15 cellular contexts compared by ENCODE assay signal in genomic region chrX:154072192-154072591, GRCh38. TPM values are rescaled to one million over a fixed set of nuclear protein-coding genes. Genes with fewer than 3 reads are reported as not detected.
A peak's percentile ranks its signal among the peaks of the same experiment; 100 is the strongest.
DNase-seq lines count a peak whose midpoint lies in the region; ATAC-seq, FAIRE-seq and TF ChIP-seq lines count a peak whose summit lies in the region.
"Had no signal": no experiment of that assay in that cellular context is flagged by ENCODE, and none has a peak within 500 bp of the region (broad histone marks: within the 10 kb centered on the region; RNA-seq: fewer than 3 reads in every experiment).

No MANE protein-coding gene starts in this region.

- TF ChIP-seq POLR2A in body of pancreas (IDR thresholded peaks at IDR 0.05): no peak

- H3K4me1 Mint-ChIP-seq in natural killer cell (peaks cover 48 to 50% of the 10 kb centered on the region in 2 donors), astrocyte (ENCODE audit: low read depth, unreplicated experiment) (peaks cover 9% of the 10 kb centered on the region), memory B cell (peaks cover 24% of the 10 kb centered on the region)
- peaks cover 21 to 48% of the 10 kb centered on the region in 2 donors for H3K4me1 Mint-ChIP-seq in natural killer cell treated with Interleukin-12 subunit alpha and Interleukin-12 subunit beta and Interleukin-15 and Interleukin-18, amount 100 ng/mL, for 72 hours (ENCODE audit: low read depth in 2 of 2)

- H3K27ac Mint-ChIP-seq in natural killer cell: peak overlapping the region; percentile 56 to 64
- H3K27ac Mint-ChIP-seq in natural killer cell treated with Interleukin-12 subunit alpha and Interleukin-12 subunit beta and Interleukin-15 and Interleukin-18, amount 100 ng/mL, for 72 hours: no peak overlapping the region
- H3K27ac Mint-ChIP-seq in astrocyte (ENCODE audit: unreplicated experiment): no peak overlapping the region
- peak overlapping the region; percentile 55 for H3K27ac Mint-ChIP-seq in memory B cell
- H3K27ac Mint-ChIP-seq: B cell had no signal

- H3K4me3 Mint-ChIP-seq in natural killer cell: no peak overlapping the region
- no peak overlapping the region for H3K4me3 Mint-ChIP-seq in natural killer cell treated with Interleukin-12 subunit alpha and Interleukin-12 subunit beta and Interleukin-15 and Interleukin-18, amount 100 ng/mL, for 72 hours
- H3K4me3 Mint-ChIP-seq in astrocyte (ENCODE audit: unreplicated experiment): no peak overlapping the region
- no peak overlapping the region for H3K4me3 Mint-ChIP-seq in memory B cell
- H3K4me3 Mint-ChIP-seq: B cell had no signal

- ATAC-seq in natural killer cell: peak in 2 of 3 donors; percentile 40 to 51
- ATAC-seq in natural killer cell treated with Interleukin-12 subunit alpha and Interleukin-12 subunit beta and Interleukin-15 and Interleukin-18, amount 100 ng/mL, for 72 hours: no peak
- no peak for ATAC-seq in memory B cell (ENCODE audit: low read depth)
- no peak for ATAC-seq in body of pancreas

- peaks cover 86% of the 10 kb centered on the region for H3K79me2 ChIP-seq in astrocyte (ENCODE audit: insufficient read depth, low read length)

- H3K27me3 ChIP-seq in astrocyte (ENCODE audit: insufficient read depth, low read length) (no peaks in the 10 kb centered on the region), body of pancreas (no peaks in the 10 kb centered on the region)

- H3K27ac ChIP-seq in astrocyte (ENCODE audit: low read depth, low read length) (no peak overlapping the region), body of pancreas (no peak overlapping the region)

- H3K9ac ChIP-seq in astrocyte (ENCODE audit: low read length): no peak overlapping the region

- no peak overlapping the region for H3K4me2 ChIP-seq in astrocyte (ENCODE audit: low read length)

- H3K4me1 ChIP-seq in astrocyte (ENCODE audit: insufficient read depth, low read length) (peaks cover 12% of the 10 kb centered on the region), body of pancreas (peaks cover 15% of the 10 kb centered on the region)

- H3K36me3 Mint-ChIP-seq in natural killer cell (no peaks in the 10 kb centered on the region), astrocyte (ENCODE audit: low read depth, unreplicated experiment) (no peaks in the 10 kb centered on the region), memory B cell (peaks cover 8% of the 10 kb centered on the region)
- H3K36me3 Mint-ChIP-seq in natural killer cell treated with Interleukin-12 subunit alpha and Interleukin-12 subunit beta and Interleukin-15 and Interleukin-18, amount 100 ng/mL, for 72 hours: no peaks in the 10 kb centered on the region

- intact Hi-C loops in natural killer cell (cut with micrococcal nuclease) (no loop called here), body of pancreas (cut with DNase I) (no loop called here), cardiac septum (cut with DNase I) (no loop called here)

- 60% methylated on average over 1 of the region's 1 CpG; no CpG with 5 or more reads in 1 of the 2 donors for WGBS in body of pancreas, 2 donors

- H2AFZ ChIP-seq in astrocyte (ENCODE audit: low read depth, low read length): no peak overlapping the region

- no peaks in the 10 kb centered on the region for H3K36me3 ChIP-seq in astrocyte (ENCODE audit: insufficient read depth, low read length)
- no peaks in the 10 kb centered on the region for H3K36me3 ChIP-seq in body of pancreas (replicated peaks in 1 of 2; ENCODE audit: insufficient read depth in 1 of 2, low read depth in 2 of 2)

- H3K27me3 Mint-ChIP-seq in natural killer cell (ENCODE audit: low read depth in 2 of 2): no peaks in the 10 kb centered on the region
- peaks cover 0 to 6% of the 10 kb centered on the region in 2 donors for H3K27me3 Mint-ChIP-seq in natural killer cell treated with Interleukin-12 subunit alpha and Interleukin-12 subunit beta and Interleukin-15 and Interleukin-18, amount 100 ng/mL, for 72 hours
- H3K27me3 Mint-ChIP-seq in astrocyte (ENCODE audit: low read depth, unreplicated experiment): no peaks in the 10 kb centered on the region
- H3K27me3 Mint-ChIP-seq in memory B cell: no peaks in the 10 kb centered on the region
- H3K27me3 Mint-ChIP-seq: B cell had no signal

- DNase-seq in natural killer cell (no peak), astrocyte (ENCODE audit: low read depth) (no peak), memory B cell (ENCODE audit: low spot score in 2 of 2) (no peak), body of pancreas (no peak), cardiac septum (ENCODE audit: low spot score) (no peak), OCI-M1 (lab: John Stamatoyannopoulos, UW) (no peak)
- no peak for DNase-seq in natural killer cell treated with Interleukin-12 subunit alpha and Interleukin-12 subunit beta and Interleukin-15 and Interleukin-18, amount 100 ng/mL, for 72 hours (ENCODE audit: low spot score)
- DNase-seq: C1 segment of cervical spinal cord, DMS53, GF-D8 had no signal

- peaks cover 61% of the 10 kb centered on the region for H4K20me1 ChIP-seq in astrocyte (ENCODE audit: insufficient read depth, low read length)

- H3K9me3 ChIP-seq in astrocyte (ENCODE audit: insufficient read depth, low read depth, low read length): no peaks in the 10 kb centered on the region
- H3K9me3 ChIP-seq in body of pancreas: no peaks in the 10 kb centered on the region
- H3K9me3 ChIP-seq: HAP-1 had no signal

- no peak overlapping the region for H3K4me3 ChIP-seq in astrocyte (ENCODE audit: insufficient read depth, low read depth, low read length)
- H3K4me3 ChIP-seq in body of pancreas: no peak overlapping the region
- H3K4me3 ChIP-seq: HAP-1 had no signal

- H3K9me3 Mint-ChIP-seq in natural killer cell: no peaks in the 10 kb centered on the region
- no peaks in the 10 kb centered on the region for H3K9me3 Mint-ChIP-seq in natural killer cell treated with Interleukin-12 subunit alpha and Interleukin-12 subunit beta and Interleukin-15 and Interleukin-18, amount 100 ng/mL, for 72 hours
- H3K9me3 Mint-ChIP-seq in astrocyte (ENCODE audit: unreplicated experiment): no peaks in the 10 kb centered on the region
- H3K9me3 Mint-ChIP-seq in memory B cell: no peaks in the 10 kb centered on the region

- peak; percentile 47 for FAIRE-seq in astrocyte (lab: Jason Lieb, UNC)
- FAIRE-seq: A204.1, H1, HTR-8/SVneo had no signal

- TF ChIP-seq CTCF in natural killer cell (IDR thresholded peaks at IDR 0.05): no peak
- no peak for TF ChIP-seq CTCF in astrocyte (IDR thresholded peaks at IDR 0.05; ENCODE audit: insufficient read depth, low read depth, low read length)
- no peak for TF ChIP-seq CTCF in body of pancreas (IDR thresholded peaks at IDR 0.05)

RNA-seq across cellular contexts. Expression of gene MECP2, which starts 25.3 kb away (rescaled TPM):
- total RNA-seq in natural killer cell (100 to 1,000 TPM; 177 to 198 (median 182) TPM), astrocyte (29.2 and 36.2 TPM in 2 replicates), body of pancreas (10 to 100 TPM; 27.8 to 36.3 TPM), cardiac septum (37.6 TPM)
- 100 to 1,000 TPM in 1 of 2 donors, 10 to 100 TPM in 1; 65.5 to 103 TPM for total RNA-seq in natural killer cell treated with Interleukin-12 subunit alpha and Interleukin-12 subunit beta and Interleukin-15 and Interleukin-18, amount 100 ng/mL, for 72 hours

RNA-seq across cellular contexts. Expression of gene IRAK1, which starts 52.5 kb away (rescaled TPM):
- 100 to 1,000 TPM in 2 of 3 donors, 10 to 100 TPM in 1; 87.5 to 114 (median 107) TPM for total RNA-seq in natural killer cell
- total RNA-seq in natural killer cell treated with Interleukin-12 subunit alpha and Interleukin-12 subunit beta and Interleukin-15 and Interleukin-18, amount 100 ng/mL, for 72 hours: 100 to 1,000 TPM; 136 to 258 TPM
- total RNA-seq in astrocyte: 67.6 and 69.6 TPM in 2 replicates
- total RNA-seq in body of pancreas: 100 to 1,000 TPM in 1 of 2 donors, 10 to 100 TPM in 1; 51.6 to 105 TPM
- total RNA-seq in cardiac septum: 30.6 TPM

Comparison
In these comparisons a context has a peak if more than half of its experiments do, and no peak if none do; other contexts are left out.
1. ATAC-seq: peak in natural killer cell (2 of 3); none in natural killer cell treated with Interleukin-12 subunit alpha and Interleukin-12 subunit beta and Interleukin-15 and Interleukin-18, amount 100 ng/mL, for 72 hours (0 of 2), memory B cell (single experiment) and body of pancreas (single experiment).
2. H3K27ac Mint-ChIP-seq: peak in natural killer cell (2 of 2) and memory B cell (single experiment); none in natural killer cell treated with Interleukin-12 subunit alpha and Interleukin-12 subunit beta and Interleukin-15 and Interleukin-18, amount 100 ng/mL, for 72 hours (0 of 2) and astrocyte (single experiment).